Comparison of ENCODE assay signal across 26 cellular contexts in genomic region chr17:77637807-77638182, GRCh38.
DNase-seq lines count a peak whose midpoint lies in the region; ATAC-seq and TF ChIP-seq lines count a peak whose summit lies in the region.
"Had no signal": no experiment of that assay in that cellular context is flagged by ENCODE, and none has a peak within 500 bp of the region (broad histone marks: within the 10 kb centered on the region; RNA-seq: fewer than 3 reads in every experiment).

No MANE protein-coding gene starts in this region.

- no peak overlapping the region for H3K9ac ChIP-seq in SK-N-SH

- TF ChIP-seq EP300 in SK-N-SH (IDR thresholded peaks at IDR 0.05; ENCODE audit: borderline replicate concordance in 1 of 2, low read depth in 1 of 2, low read length in 1 of 2): no peak

- H3K27ac Mint-ChIP-seq in brain: peak overlapping the region; percentile 36 to 95 (median 92)
- no peak overlapping the region for H3K27ac Mint-ChIP-seq in activated naive CD8-positive, alpha-beta T cell treated with anti-CD3 and anti-CD28 coated beads for 36 hours
- H3K27ac Mint-ChIP-seq in naive thymus-derived CD4-positive, alpha-beta T cell: no peak overlapping the region
- H3K27ac Mint-ChIP-seq: activated T-cell treated with anti-CD3 and anti-CD28 coated beads, Interleukin-2, amount 50 U/mL, for 72 hours; effector memory CD8-positive, alpha-beta T cell; H9; IgD-negative memory B cell; type B pancreatic cell had no signal

- no peak overlapping the region for H2AFZ ChIP-seq in SK-N-SH (ENCODE audit: low read depth)

- H3K27me3 Mint-ChIP-seq in brain: peaks cover 5% of the 10 kb centered on the region
- peaks cover 7% of the 10 kb centered on the region for H3K27me3 Mint-ChIP-seq in activated naive CD8-positive, alpha-beta T cell treated with anti-CD3 and anti-CD28 coated beads for 36 hours
- H3K27me3 Mint-ChIP-seq in naive thymus-derived CD4-positive, alpha-beta T cell: peaks cover 0 to 20% (median 0%) of the 10 kb centered on the region in 5 donors

- H3K27me3 ChIP-seq in SK-N-SH (ENCODE audit: insufficient read depth): peaks cover 10% of the 10 kb centered on the region
- H3K27me3 ChIP-seq in naive thymus-derived CD4-positive, alpha-beta T cell (ENCODE audit: control insufficient read depth in 2 of 2, insufficient read depth in 2 of 2, low read length in 2 of 2): no peaks in the 10 kb centered on the region
- H3K27me3 ChIP-seq: ovary, right lobe of liver had no signal

- TF ChIP-seq RAD21 in SK-N-SH (IDR thresholded peaks at IDR 0.05; ENCODE audit: low read length): no peak

- WGBS in SK-N-SH (ENCODE audit: low lambda C conversion rate): 33% methylated on average over 9 of the region's 10 CpGs

- POLR2A ChIA-PET in SK-N-SH (lab: Yijun Ruan, JAX): no interaction called here
- POLR2A ChIA-PET in naive thymus-derived CD4-positive, alpha-beta T cell (lab: Charles Lee): no interaction called here

- no peaks in the 10 kb centered on the region for H3K79me2 ChIP-seq in SK-N-SH (ENCODE audit: insufficient read depth)

- no peaks in the 10 kb centered on the region for H3F3A ChIP-seq in SK-N-SH (replicated peaks; ENCODE audit: insufficient read depth)

- H3K36me3 ChIP-seq in SK-N-SH (replicated peaks in 1 of 2; ENCODE audit: control insufficient read depth in 1 of 2, insufficient read depth in 2 of 2, low read length in 1 of 2): no peaks in the 10 kb centered on the region
- H3K36me3 ChIP-seq in naive thymus-derived CD4-positive, alpha-beta T cell (ENCODE audit: control insufficient read depth in 2 of 3, insufficient read depth in 3 of 3, low read length in 3 of 3): no peaks in the 10 kb centered on the region
- H3K36me3 ChIP-seq: esophagus squamous epithelium, gastroesophageal sphincter, ovary, right lobe of liver had no signal

- peak; percentile 68 for DNase-seq in SK-N-SH
- DNase-seq in mesenteric fat pad (ENCODE audit: low spot score): peak; percentile 55
- no peak for DNase-seq in activated naive CD8-positive, alpha-beta T cell treated with anti-CD3 and anti-CD28 coated beads for 36 hours
- no peak for DNase-seq in left ventricle myocardium superior
- DNase-seq in naive thymus-derived CD4-positive, alpha-beta T cell: no peak
- DNase-seq: activated naive CD4-positive, alpha-beta T cell treated with anti-CD3 and anti-CD28 coated beads, Interleukin-2, amount 50 U/mL, for 16 hours; activated T-cell treated with anti-CD3 and anti-CD28 coated beads, Interleukin-2, amount 50 U/mL, for 72 hours; cerebellar nuclear complex; effector memory CD8-positive, alpha-beta T cell; esophagus squamous epithelium; mammary epithelial cell; NCI-H2081 treated with DMSO at 0.1 percent for 48 hours; NCI-H526; OCI-M1; ovary; Right ventricle myocardium superior; stimulated activated CD8-positive, alpha-beta memory T cell treated with anti-CD3 and anti-CD28 coated beads, Interleukin-4, amount 100 ng/mL, for 48 hours had no signal

- no peaks in the 10 kb centered on the region for H3K9me3 ChIP-seq in SK-N-SH
- H3K9me3 ChIP-seq in naive thymus-derived CD4-positive, alpha-beta T cell (ENCODE audit: control insufficient read depth in 2 of 3, low read length in 3 of 3): no peaks in the 10 kb centered on the region
- H3K9me3 ChIP-seq: esophagus squamous epithelium, gastroesophageal sphincter, ovary, right lobe of liver had no signal

- peaks cover 55% of the 10 kb centered on the region for H3K4me1 Mint-ChIP-seq in brain
- H3K4me1 Mint-ChIP-seq in activated naive CD8-positive, alpha-beta T cell treated with anti-CD3 and anti-CD28 coated beads for 36 hours: peaks cover 19% of the 10 kb centered on the region
- peaks cover 0 to 21% (median 10%) of the 10 kb centered on the region in 7 donors for H3K4me1 Mint-ChIP-seq in naive thymus-derived CD4-positive, alpha-beta T cell

- no peak overlapping the region for H3K4me2 ChIP-seq in SK-N-SH

- TF ChIP-seq CTCF in SK-N-SH (IDR thresholded peaks at IDR 0.05) (no peak), brain (conservative IDR thresholded peaks at IDR 0.05) (no peak)

- no peaks in the 10 kb centered on the region for H4K20me1 ChIP-seq in SK-N-SH (ENCODE audit: insufficient read depth)

- peak overlapping the region in 3 of 5 experiments; percentile 43 to 58 (median 57) for H3K4me3 Mint-ChIP-seq in brain
- no peak overlapping the region for H3K4me3 Mint-ChIP-seq in activated naive CD8-positive, alpha-beta T cell treated with anti-CD3 and anti-CD28 coated beads for 36 hours
- H3K4me3 Mint-ChIP-seq in naive thymus-derived CD4-positive, alpha-beta T cell: no peak overlapping the region
- H3K4me3 Mint-ChIP-seq: activated T-cell treated with anti-CD3 and anti-CD28 coated beads, Interleukin-2, amount 50 U/mL, for 72 hours; effector memory CD8-positive, alpha-beta T cell; H9; IgD-negative memory B cell; type B pancreatic cell had no signal

- peaks cover 0 to 7% (median 0%) of the 10 kb centered on the region in 5 experiments for H3K9me3 Mint-ChIP-seq in brain
- no peaks in the 10 kb centered on the region for H3K9me3 Mint-ChIP-seq in activated naive CD8-positive, alpha-beta T cell treated with anti-CD3 and anti-CD28 coated beads for 36 hours
- peaks cover 0 to 1% (median 0%) of the 10 kb centered on the region in 11 donors for H3K9me3 Mint-ChIP-seq in naive thymus-derived CD4-positive, alpha-beta T cell
- H3K9me3 Mint-ChIP-seq: activated T-cell treated with anti-CD3 and anti-CD28 coated beads, Interleukin-2, amount 50 U/mL, for 72 hours; effector memory CD8-positive, alpha-beta T cell; IgD-negative memory B cell; type B pancreatic cell had no signal

- H3K4me3 ChIP-seq in SK-N-SH (ENCODE audit: low read depth in 2 of 2, low read length in 1 of 2): no peak overlapping the region
- no peak overlapping the region for H3K4me3 ChIP-seq in naive thymus-derived CD4-positive, alpha-beta T cell (ENCODE audit: low read length)
- H3K4me3 ChIP-seq: esophagus squamous epithelium, gastroesophageal sphincter, ovary, right lobe of liver had no signal

- peaks cover 0 to 16% of the 10 kb centered on the region in 2 experiments; a peak in 1 of 4 replicates for H3K4me1 ChIP-seq in SK-N-SH (ENCODE audit: control insufficient read depth in 1 of 2, insufficient read depth in 2 of 2, low read depth in 1 of 2, low read length in 1 of 2)
- no peaks in the 10 kb centered on the region for H3K4me1 ChIP-seq in naive thymus-derived CD4-positive, alpha-beta T cell (ENCODE audit: control insufficient read depth in 2 of 2, insufficient read depth in 2 of 2, low read length in 2 of 2)
- H3K4me1 ChIP-seq: esophagus squamous epithelium, gastroesophageal sphincter, right lobe of liver had no signal

- CTCF ChIA-PET in SK-N-SH (lab: Yijun Ruan, JAX): interaction anchor here (2.0 to 2.1 kb wide), 3 partner anchors 9 to 95 kb away, joined by 5 to 7 read pairs (median 6); no protein-coding TSS in a partner anchor
- CTCF ChIA-PET in naive thymus-derived CD4-positive, alpha-beta T cell (lab: Charles Lee): no interaction called here

- no peaks in the 10 kb centered on the region for H3K9me2 ChIP-seq in SK-N-SH

- H3K36me3 Mint-ChIP-seq in brain: no peaks in the 10 kb centered on the region
- peaks cover 3% of the 10 kb centered on the region for H3K36me3 Mint-ChIP-seq in activated naive CD8-positive, alpha-beta T cell treated with anti-CD3 and anti-CD28 coated beads for 36 hours
- no peaks in the 10 kb centered on the region for H3K36me3 Mint-ChIP-seq in naive thymus-derived CD4-positive, alpha-beta T cell
- H3K36me3 Mint-ChIP-seq: IgD-negative memory B cell, type B pancreatic cell had no signal

- intact Hi-C loops in left ventricle myocardium superior (cut with micrococcal nuclease): no loop called here
- intact Hi-C loops in naive thymus-derived CD4-positive, alpha-beta T cell (cut with micrococcal nuclease): no loop called here

- no peak overlapping the region for H3K27ac ChIP-seq in SK-N-SH (ENCODE audit: low read depth in 2 of 2, low read length in 1 of 2)
- H3K27ac ChIP-seq in naive thymus-derived CD4-positive, alpha-beta T cell (ENCODE audit: low read depth, low read length): no peak overlapping the region
- H3K27ac ChIP-seq: C4-2B, esophagus squamous epithelium, gastroesophageal sphincter, ovary, right lobe of liver had no signal

- ATAC-seq in SK-N-SH treated with all-trans-retinoic acid at 6 μM for 48 hours: no peak; the same call in 2 of the 3 replicates
- no peak for ATAC-seq in left ventricle myocardium superior
- no peak for ATAC-seq in naive thymus-derived CD4-positive, alpha-beta T cell
- ATAC-seq in GM19463 (IDR thresholded peaks at IDR 0.05; ENCODE audit: unreplicated experiment): no peak
- ATAC-seq: activated T-cell treated with anti-CD3 and anti-CD28 coated beads, Interleukin-2, amount 50 U/mL, for 72 hours; effector memory CD8-positive, alpha-beta T cell; gastroesophageal sphincter; right lobe of liver had no signal

TF ChIP-seq in SK-N-SH treated with all-trans-retinoic acid at 6 μM for 48 hours, 23 proteins besides CTCF, POLR2A, EP300 and RAD21 (continues in another document):
- TF ChIP-seq TCF4 (CRISPR knock-in tag; IDR thresholded peaks at IDR 0.05; ENCODE audit: borderline replicate concordance) (no peak), TSHZ2 (CRISPR knock-in tag; IDR thresholded peaks at IDR 0.05) (no peak), ZFP3 (CRISPR knock-in tag; IDR thresholded peaks at IDR 0.05) (no peak)

Comparison
In these comparisons a context has a peak if more than half of its experiments do, and no peak if none do; other contexts are left out.
1. DNase-seq: peak in SK-N-SH (single experiment) and mesenteric fat pad (single experiment); none in activated naive CD8-positive, alpha-beta T cell treated with anti-CD3 and anti-CD28 coated beads for 36 hours (single experiment), left ventricle myocardium superior (single experiment) and naive thymus-derived CD4-positive, alpha-beta T cell (0 of 9).
2. H3K27ac Mint-ChIP-seq: peak in brain (5 of 5); none in activated naive CD8-positive, alpha-beta T cell treated with anti-CD3 and anti-CD28 coated beads for 36 hours (single experiment) and naive thymus-derived CD4-positive, alpha-beta T cell (0 of 9).
3. H3K4me3 Mint-ChIP-seq: peak in brain (3 of 5); none in activated naive CD8-positive, alpha-beta T cell treated with anti-CD3 and anti-CD28 coated beads for 36 hours (single experiment) and naive thymus-derived CD4-positive, alpha-beta T cell (0 of 10).